In genomic region chr1:55276671-55277376, GRCh38 we compare ENCODE assay signal across 10 cellular contexts.
DNase-seq lines count a peak whose midpoint lies in the region; ATAC-seq and TF ChIP-seq lines count a peak whose summit lies in the region.
"Had no signal": no experiment of that assay in that cellular context is flagged by ENCODE, and none has a peak within 500 bp of the region (broad histone marks: within the 10 kb centered on the region; RNA-seq: fewer than 3 reads in every experiment).

No MANE protein-coding gene starts in this region.

- H3K27ac Mint-ChIP-seq in IgD-negative memory B cell, result peak overlapping the region in 2 of 3 donors; percentile 18 to 78
- peak overlapping the region; percentile 79 for H3K27ac Mint-ChIP-seq in activated B cell treated with CpG ODN at 0.5 μM for 24 hours
- H3K27ac Mint-ChIP-seq in stimulated activated effector memory CD8-positive, alpha-beta T cell treated with anti-CD3 and anti-CD28 coated beads, Interleukin-12 subunit alpha, Interleukin-12 subunit beta, amount 100 ng/mL, for 72 hours, result peak overlapping the region; percentile 20
- H3K27ac Mint-ChIP-seq: activated CD4-positive, alpha-beta T cell treated with anti-CD3 and anti-CD28 coated beads, Interleukin-2, amount 10 ng/mL, durations not matched to agents 7 days and 5 days had no signal

- H3K4me1 Mint-ChIP-seq in IgD-negative memory B cell, result peaks cover 5 to 12% (median 10%) of the 10 kb centered on the region in 3 donors
- H3K4me1 Mint-ChIP-seq in activated B cell treated with CpG ODN at 0.5 μM for 24 hours, result peaks cover 25% of the 10 kb centered on the region
- peaks cover 32% of the 10 kb centered on the region for H3K4me1 Mint-ChIP-seq in stimulated activated effector memory CD8-positive, alpha-beta T cell treated with anti-CD3 and anti-CD28 coated beads, Interleukin-12 subunit alpha, Interleukin-12 subunit beta, amount 100 ng/mL, for 72 hours

- H3K36me3 Mint-ChIP-seq in IgD-negative memory B cell (no peaks in the 10 kb centered on the region), activated B cell treated with CpG ODN at 0.5 μM for 24 hours (ENCODE audit: low read depth) (no peaks in the 10 kb centered on the region)
- H3K36me3 Mint-ChIP-seq in stimulated activated effector memory CD8-positive, alpha-beta T cell treated with anti-CD3 and anti-CD28 coated beads, Interleukin-12 subunit alpha, Interleukin-12 subunit beta, amount 100 ng/mL, for 72 hours, result no peaks in the 10 kb centered on the region
- H3K36me3 Mint-ChIP-seq: activated naive CD8-positive, alpha-beta T cell treated with anti-CD3 and anti-CD28 coated beads, Interleukin-2, amount 10 ng/mL, durations not matched to agents 7 days and 5 days had no signal

- no peaks in the 10 kb centered on the region for H3K27me3 ChIP-seq in right cardiac atrium (ENCODE audit: control insufficient read depth, insufficient read depth)

- H3K27ac ChIP-seq in right cardiac atrium (ENCODE audit: low read length), result peak overlapping the region; percentile 1
- H3K27ac ChIP-seq: SK-N-MC had no signal

- H3K9me3 ChIP-seq in right cardiac atrium (ENCODE audit: control insufficient read depth, low read length), result no peaks in the 10 kb centered on the region

- H3K4me3 Mint-ChIP-seq in IgD-negative memory B cell, result peak overlapping the region in 3 of 4 donors; percentile 68 to 88 (median 73)
- H3K4me3 Mint-ChIP-seq in activated B cell treated with CpG ODN at 0.5 μM for 24 hours, result peak overlapping the region; percentile 72
- peak overlapping the region; percentile 5 for H3K4me3 Mint-ChIP-seq in stimulated activated effector memory CD8-positive, alpha-beta T cell treated with anti-CD3 and anti-CD28 coated beads, Interleukin-12 subunit alpha, Interleukin-12 subunit beta, amount 100 ng/mL, for 72 hours
- H3K4me3 Mint-ChIP-seq: activated CD4-positive, alpha-beta T cell treated with anti-CD3 and anti-CD28 coated beads, Interleukin-2, amount 10 ng/mL, durations not matched to agents 7 days and 5 days; activated naive CD8-positive, alpha-beta T cell treated with anti-CD3 and anti-CD28 coated beads, Interleukin-2, amount 10 ng/mL, durations not matched to agents 7 days and 5 days had no signal

- no peaks in the 10 kb centered on the region for H3K4me1 ChIP-seq in right cardiac atrium (ENCODE audit: control insufficient read depth, insufficient read depth, low read length)

- DNase-seq in activated B cell treated with CpG ODN at 0.5 μM for 24 hours (no peak), right cardiac atrium (peak; percentile 63 to 80 (median 72)), 8988T (no peak)
- no peak for DNase-seq in stimulated activated effector memory CD8-positive, alpha-beta T cell treated with anti-CD3 and anti-CD28 coated beads, Interleukin-12 subunit alpha, Interleukin-12 subunit beta, amount 100 ng/mL, for 72 hours (ENCODE audit: low spot score in 2 of 2)

- H3K27me3 Mint-ChIP-seq in IgD-negative memory B cell (no peaks in the 10 kb centered on the region), activated B cell treated with CpG ODN at 0.5 μM for 24 hours (no peaks in the 10 kb centered on the region)

- no peak overlapping the region for H3K4me3 ChIP-seq in right cardiac atrium (ENCODE audit: low read length)
- H3K4me3 ChIP-seq: SK-N-MC had no signal

- no peaks in the 10 kb centered on the region for H3K9me3 Mint-ChIP-seq in IgD-negative memory B cell
- H3K9me3 Mint-ChIP-seq in activated B cell treated with CpG ODN at 0.5 μM for 24 hours, result no peaks in the 10 kb centered on the region
- no peaks in the 10 kb centered on the region for H3K9me3 Mint-ChIP-seq in stimulated activated effector memory CD8-positive, alpha-beta T cell treated with anti-CD3 and anti-CD28 coated beads, Interleukin-12 subunit alpha, Interleukin-12 subunit beta, amount 100 ng/mL, for 72 hours
- H3K9me3 Mint-ChIP-seq: activated CD4-positive, alpha-beta T cell treated with anti-CD3 and anti-CD28 coated beads, Interleukin-2, amount 10 ng/mL, durations not matched to agents 7 days and 5 days; activated naive CD8-positive, alpha-beta T cell treated with anti-CD3 and anti-CD28 coated beads, Interleukin-2, amount 10 ng/mL, durations not matched to agents 7 days and 5 days had no signal

- POLR2A ChIA-PET in activated B cell treated with CpG ODN at 0.5 μM for 24 hours (lab: Charles Lee), result interaction anchor here (0.7 to 1.9 kb wide), 9 partner anchors 11 to 1301 kb away, joined by 3 to 12 read pairs (median 5); partner anchors contain the start of gene USP24

- no peak for TF ChIP-seq CTCF in activated B cell treated with CpG ODN at 0.5 μM for 24 hours (IDR thresholded peaks at IDR 0.05)

- ATAC-seq in activated B cell treated with CpG ODN at 0.5 μM for 24 hours (ENCODE audit: low read depth) (no peak), right cardiac atrium (peak; percentile 76 to 81), GM18861 (IDR thresholded peaks at IDR 0.05; ENCODE audit: unreplicated experiment) (no peak), GM19463 (IDR thresholded peaks at IDR 0.05; ENCODE audit: unreplicated experiment) (no peak)
- ATAC-seq in stimulated activated effector memory CD8-positive, alpha-beta T cell treated with anti-CD3 and anti-CD28 coated beads, Interleukin-12 subunit alpha, Interleukin-12 subunit beta, amount 100 ng/mL, for 72 hours, result no peak

- CTCF ChIA-PET in activated B cell treated with CpG ODN at 0.5 μM for 24 hours (lab: Charles Lee), result interaction anchor here (0.6 to 5.3 kb wide), 33 partner anchors 10 to 1308 kb away, joined by 3 to 92 read pairs (median 4); partner anchors contain the start of gene USP24

- intact Hi-C loops in activated B cell treated with CpG ODN at 0.5 μM for 24 hours (cut with micrococcal nuclease) (loop anchor here (1.0 kb wide), 4 partner anchors 11 to 137 kb away; partner anchors contain the start of gene USP24), right cardiac atrium (cut with DNase I) (loop anchor here (2.0 to 10.0 kb wide), 3 partner anchors 112 to 136 kb away; no protein-coding TSS in a partner anchor)

- 59% methylated on average over 8 of the region's 8 CpGs for WGBS in right cardiac atrium

Comparison
In these comparisons a context has a peak if more than half of its experiments do, and no peak if none do; other contexts are left out.
1. H3K27ac Mint-ChIP-seq: peak in every context shown above with its lines; median percentile 79 in activated B cell treated with CpG ODN at 0.5 μM for 24 hours; 48 in IgD-negative memory B cell; 20 in stimulated activated effector memory CD8-positive, alpha-beta T cell treated with anti-CD3 and anti-CD28 coated beads, Interleukin-12 subunit alpha, Interleukin-12 subunit beta, amount 100 ng/mL, for 72 hours.
2. H3K4me3 Mint-ChIP-seq: peak in every context shown above with its lines; median percentile 73 in IgD-negative memory B cell; 72 in activated B cell treated with CpG ODN at 0.5 μM for 24 hours; 5 in stimulated activated effector memory CD8-positive, alpha-beta T cell treated with anti-CD3 and anti-CD28 coated beads, Interleukin-12 subunit alpha, Interleukin-12 subunit beta, amount 100 ng/mL, for 72 hours.
3. ATAC-seq: peak in right cardiac atrium (2 of 2); none in activated B cell treated with CpG ODN at 0.5 μM for 24 hours (single experiment), stimulated activated effector memory CD8-positive, alpha-beta T cell treated with anti-CD3 and anti-CD28 coated beads, Interleukin-12 subunit alpha, Interleukin-12 subunit beta, amount 100 ng/mL, for 72 hours (single experiment), GM18861 (single experiment) and GM19463 (single experiment).
4. DNase-seq: peak in right cardiac atrium (3 of 3); none in activated B cell treated with CpG ODN at 0.5 μM for 24 hours (single experiment), stimulated activated effector memory CD8-positive, alpha-beta T cell treated with anti-CD3 and anti-CD28 coated beads, Interleukin-12 subunit alpha, Interleukin-12 subunit beta, amount 100 ng/mL, for 72 hours (0 of 2) and 8988T (single experiment).